8 cellular contexts compared by ENCODE assay signal in the genomic region with DNA sequence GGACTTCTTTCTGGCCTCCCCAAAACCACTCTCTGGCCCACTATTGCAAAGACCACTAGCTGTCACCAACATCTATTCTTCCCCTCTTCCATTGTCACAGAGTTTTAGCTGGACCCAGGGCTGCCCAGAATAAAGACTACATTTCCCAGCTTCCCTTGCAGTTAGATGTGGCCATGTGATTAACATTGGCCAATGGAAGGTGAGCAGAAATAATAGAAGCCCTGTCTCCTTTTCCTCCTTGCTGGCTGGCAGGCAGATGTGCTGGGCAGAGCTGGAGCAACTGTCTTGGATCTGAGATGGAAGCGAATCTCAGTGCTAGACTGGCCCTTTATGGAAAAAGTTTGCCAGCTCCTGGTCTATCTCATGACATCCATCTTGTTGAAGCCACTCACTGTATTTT.
DNase-seq lines count a peak whose midpoint lies in the region; ATAC-seq and TF ChIP-seq lines count a peak whose summit lies in the region.

No MANE protein-coding gene starts in this region.

- no peaks in the 10 kb centered on the region for H3K9me3 ChIP-seq in mammary epithelial cell (replicated peaks; ENCODE audit: insufficient read depth, low read length)
- H3K9me3 ChIP-seq in ascending aorta, result no peaks in the 10 kb centered on the region

- H3K4me1 ChIP-seq in mammary epithelial cell (ENCODE audit: insufficient read depth, low read length), result peaks cover 17% of the 10 kb centered on the region
- H3K4me1 ChIP-seq in ascending aorta, result peaks cover 0 to 7% of the 10 kb centered on the region in 2 donors

- H3K27ac Mint-ChIP-seq in activated CD4-positive, alpha-beta T cell treated with anti-CD3 and anti-CD28 coated beads, Interleukin-2, amount 10 ng/mL, durations not matched to agents 7 days and 5 days, result no peak overlapping the region

- no peak overlapping the region for H3K4me3 Mint-ChIP-seq in activated CD4-positive, alpha-beta T cell treated with anti-CD3 and anti-CD28 coated beads, Interleukin-2, amount 10 ng/mL, durations not matched to agents 7 days and 5 days

- dilution Hi-C loops in mammary epithelial cell (cut with HindIII; ENCODE audit: low sequenced_read_pairs), result no loop called here

- H3K36me3 Mint-ChIP-seq in activated CD4-positive, alpha-beta T cell treated with anti-CD3 and anti-CD28 coated beads, Interleukin-2, amount 10 ng/mL, durations not matched to agents 7 days and 5 days (ENCODE audit: low read depth), result no peaks in the 10 kb centered on the region

- BruUV-seq in mammary epithelial cell (replicated peaks; lab: Mats Ljungman, UMichigan), result no TSS peak

- peaks cover 2% of the 10 kb centered on the region for H3K4me1 Mint-ChIP-seq in activated CD4-positive, alpha-beta T cell treated with anti-CD3 and anti-CD28 coated beads, Interleukin-2, amount 10 ng/mL, durations not matched to agents 7 days and 5 days

- H3K79me2 ChIP-seq in mammary epithelial cell (ENCODE audit: insufficient read depth, low read length), result no peaks in the 10 kb centered on the region

- no peaks in the 10 kb centered on the region for H3K36me3 ChIP-seq in mammary epithelial cell (ENCODE audit: insufficient read depth, low read length)
- no peaks in the 10 kb centered on the region for H3K36me3 ChIP-seq in ascending aorta

- in situ Hi-C loops in mammary epithelial cell (cut with MboI; ENCODE audit: low sequenced_read_pairs in 2 of 2), result no loop called here

- peak; percentile 8 for DNase-seq in activated CD4-positive, alpha-beta T cell treated with anti-CD3 and anti-CD28 coated beads, Interleukin-2, amount 10 ng/mL, durations not matched to agents 7 days and 5 days
- DNase-seq in activated CD4-positive, alpha-beta T cell treated with anti-CD3 and anti-CD28 coated beads for 1 hour, result no peak
- DNase-seq in NCI-H2227 (lab: John Stamatoyannopoulos, UW; ENCODE audit: unreplicated experiment), result peak; percentile 77
- DNase-seq in mammary epithelial cell, result peak; percentile 33
- DNase-seq in posterior vena cava (ENCODE audit: low spot score), result peak; percentile 14
- no peak for DNase-seq in ascending aorta (ENCODE audit: low spot score in 2 of 2)
- no peak for DNase-seq in activated CD8-positive, alpha-beta memory T cell treated with anti-CD3 and anti-CD28 coated beads, Interleukin-2, amount 50 U/mL, for 48 hours

- TF ChIP-seq CTCF in mammary epithelial cell (conservative IDR thresholded peaks at IDR 0.05 in 1 of 2, IDR thresholded peaks at IDR 0.05 in 1 of 2; ENCODE audit: extremely low read depth in 1 of 2, insufficient read depth in 1 of 2, low read depth in 1 of 2, low read length in 2 of 2) (no peak), ascending aorta (IDR thresholded peaks at IDR 0.05) (no peak)

- POLR2A ChIA-PET in activated CD4-positive, alpha-beta T cell treated with anti-CD3 and anti-CD28 coated beads, Interleukin-2, amount 10 ng/mL, durations not matched to agents 7 days and 5 days (lab: Charles Lee), result no interaction called here

- intact Hi-C loops in mammary epithelial cell (cut with micrococcal nuclease), result loop anchor here (2.0 kb wide), 1 partner anchor 41 kb away; no protein-coding TSS in a partner anchor
- intact Hi-C loops in posterior vena cava (cut with DNase I), result no loop called here
- intact Hi-C loops in ascending aorta (cut with DNase I), result loop anchor here (2.0 kb wide), 1 partner anchor 99 kb away; no protein-coding TSS in a partner anchor

- H2AFZ ChIP-seq in mammary epithelial cell (ENCODE audit: low read depth, low read length), result no peak overlapping the region

- H3K4me2 ChIP-seq in mammary epithelial cell (ENCODE audit: insufficient read depth, low read depth, low read length), result no peak overlapping the region

- CTCF ChIA-PET in activated CD4-positive, alpha-beta T cell treated with anti-CD3 and anti-CD28 coated beads, Interleukin-2, amount 10 ng/mL, durations not matched to agents 7 days and 5 days (lab: Charles Lee), result interaction anchor here (0.5 to 1.3 kb wide), 5 partner anchors 31 to 355 kb away, joined by 3 read pairs; a partner anchor contains a TSS
- CTCF ChIA-PET in mammary epithelial cell (lab: Charles Lee; ENCODE audit: low non-redundant PET), result no interaction called here

- H3K9ac ChIP-seq in mammary epithelial cell (ENCODE audit: insufficient read depth, low read length), result no peak overlapping the region

- WGBS in mammary epithelial cell (ENCODE audit: low coverage, missing lambda C conversion rate), result 63% methylated on average over 1 of the region's 1 CpG

- ATAC-seq in GM18520 (IDR thresholded peaks at IDR 0.05; ENCODE audit: unreplicated experiment), result no peak

- H4K20me1 ChIP-seq in mammary epithelial cell (ENCODE audit: insufficient read depth, low read length), result no peaks in the 10 kb centered on the region

- peaks cover 11% of the 10 kb centered on the region for H3K27me3 Mint-ChIP-seq in activated CD4-positive, alpha-beta T cell treated with anti-CD3 and anti-CD28 coated beads, Interleukin-2, amount 10 ng/mL, durations not matched to agents 7 days and 5 days

- H3K4me3 ChIP-seq in mammary epithelial cell (replicated peaks in 1 of 3; ENCODE audit: insufficient read depth in 1 of 3, low read depth in 2 of 3, low read length in 3 of 3) (no peak overlapping the region), ascending aorta (no peak overlapping the region)

- no peaks in the 10 kb centered on the region for H3K27me3 ChIP-seq in mammary epithelial cell (ENCODE audit: insufficient read depth, low read length)
- H3K27me3 ChIP-seq in ascending aorta, result no peaks in the 10 kb centered on the region

- peaks cover 2% of the 10 kb centered on the region for H3K9me3 Mint-ChIP-seq in activated CD4-positive, alpha-beta T cell treated with anti-CD3 and anti-CD28 coated beads, Interleukin-2, amount 10 ng/mL, durations not matched to agents 7 days and 5 days

- H3K27ac ChIP-seq in mammary epithelial cell (ENCODE audit: insufficient read depth, low read depth, low read length) (no peak overlapping the region), ascending aorta (no peak overlapping the region)

Comparison
In these comparisons a context has a peak if more than half of its experiments do, and no peak if none do; other contexts are left out.
1. DNase-seq: peak in activated CD4-positive, alpha-beta T cell treated with anti-CD3 and anti-CD28 coated beads, Interleukin-2, amount 10 ng/mL, durations not matched to agents 7 days and 5 days (single experiment), NCI-H2227 (single experiment), mammary epithelial cell (single experiment) and posterior vena cava (single experiment); none in activated CD4-positive, alpha-beta T cell treated with anti-CD3 and anti-CD28 coated beads for 1 hour (single experiment), ascending aorta (0 of 2) and activated CD8-positive, alpha-beta memory T cell treated with anti-CD3 and anti-CD28 coated beads, Interleukin-2, amount 50 U/mL, for 48 hours (single experiment).
2. intact Hi-C loops: an anchor here in mammary epithelial cell (2.0 kb wide) and ascending aorta (2.0 kb wide); none called in posterior vena cava.